3 cellular contexts compared by ENCODE assay signal in the genomic region with DNA sequence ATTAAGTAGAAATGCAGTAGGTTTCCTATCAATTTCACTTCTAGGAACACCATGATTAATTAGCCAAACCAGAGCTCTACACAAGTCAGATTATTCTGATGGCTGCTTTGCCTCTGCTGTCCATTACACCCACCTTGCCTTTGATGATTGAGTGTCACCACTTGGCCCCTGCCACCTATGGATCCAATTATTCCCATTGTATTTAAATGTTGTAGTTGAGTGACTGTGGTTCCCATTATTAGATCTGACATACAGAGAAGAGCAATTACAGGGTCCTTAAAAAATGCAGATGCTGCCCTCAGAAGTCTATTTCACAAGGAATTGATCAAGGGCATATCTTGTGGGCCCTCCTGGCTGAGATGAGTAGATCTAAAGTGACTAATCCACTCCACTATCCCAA.
"Had no signal": no experiment of that assay in that cellular context is flagged by ENCODE, and none has a peak within 500 bp of the region (broad histone marks: within the 10 kb centered on the region; RNA-seq: fewer than 3 reads in every experiment).

No MANE protein-coding gene starts in this region.

- DNase-seq: GDM1, GF-D8 had no signal

- H3K4me3 ChIP-seq: GM12878 had no signal
